ENCODE assay signal across 19 cellular contexts in the genomic region with DNA sequence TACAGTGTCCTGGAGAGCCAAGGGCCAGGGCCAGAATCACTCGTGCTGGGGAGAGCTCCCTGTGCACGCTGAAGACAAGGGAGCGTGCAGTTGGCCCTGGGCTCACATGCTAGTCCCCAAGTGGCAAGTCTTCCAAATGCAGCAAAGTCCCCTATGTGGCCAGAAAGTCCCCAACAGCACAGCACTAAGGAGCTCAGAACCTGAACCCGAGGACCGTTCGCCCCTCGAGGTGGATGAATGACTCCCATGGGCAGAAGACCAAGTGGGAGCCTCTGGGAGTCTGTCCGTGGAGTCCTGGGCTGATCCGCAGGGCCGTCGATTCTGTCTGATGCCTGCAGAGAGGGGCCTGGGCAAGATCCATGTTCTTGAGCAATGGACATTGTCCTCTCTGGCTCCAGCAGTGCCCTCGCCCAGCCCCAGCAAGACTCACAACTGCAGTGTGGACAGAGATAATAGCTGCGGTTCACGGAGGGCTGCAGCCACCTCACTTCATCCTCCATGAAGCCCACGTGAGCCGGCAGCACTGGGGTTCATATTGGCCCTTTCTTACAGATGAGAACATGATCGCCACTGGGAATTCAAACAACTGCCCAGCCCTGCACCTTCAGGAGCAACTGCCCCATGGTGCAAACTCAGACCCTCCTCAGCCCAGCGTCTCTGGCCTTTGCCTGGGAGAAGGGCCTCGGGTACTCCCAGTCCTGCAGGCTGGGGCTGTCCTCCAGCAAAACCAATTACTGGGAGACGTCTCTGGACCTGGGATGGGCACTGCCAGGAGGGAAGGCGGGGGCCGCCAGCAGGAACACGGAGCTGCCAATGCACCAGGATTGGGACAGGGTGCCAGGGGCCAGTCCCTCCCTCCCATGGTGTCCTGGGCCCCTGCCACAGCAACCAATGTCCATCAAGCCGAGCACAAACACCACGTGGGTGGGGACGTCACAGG.
"Had no signal": no experiment of that assay in that cellular context is flagged by ENCODE, and none has a peak within 500 bp of the region (broad histone marks: within the 10 kb centered on the region; RNA-seq: fewer than 3 reads in every experiment).

No MANE protein-coding gene starts in this region.

- H3K4me3 ChIP-seq: gastrocnemius medialis, testis, upper lobe of left lung had no signal

- ATAC-seq: esophagus mucosa; gastrocnemius medialis; left lobe of liver; stimulated activated effector memory CD8-positive, alpha-beta T cell treated with anti-CD3 and anti-CD28 coated beads, Interleukin-12 subunit alpha, Interleukin-12 subunit beta, amount 100 ng/mL, for 72 hours had no signal

- H3K36me3 ChIP-seq: gastrocnemius medialis, neutrophil, upper lobe of left lung, WERI-Rb-1 had no signal

- H3K27ac ChIP-seq: gastrocnemius medialis, neutrophil, testis, upper lobe of left lung, WERI-Rb-1 had no signal

- H3K9me3 ChIP-seq: gastrocnemius medialis, neutrophil, testis, upper lobe of left lung had no signal

- DNase-seq: activated CD4-positive, alpha-beta T cell treated with anti-CD3 and anti-CD28 coated beads for 1 hour; activated CD4-positive, alpha-beta T cell treated with anti-CD3 and anti-CD28 coated beads, Interleukin-2, amount 50 U/mL, for 4 hours; activated naive CD4-positive, alpha-beta T cell; activated naive CD8-positive, alpha-beta T cell treated with anti-CD3 and anti-CD28 coated beads for 36 hours; anterior cingulate cortex; effector CD4-positive, alpha-beta T cell; gastrocnemius medialis; small intestine; stimulated activated CD4-positive, alpha-beta T cell treated with anti-CD3 and anti-CD28 coated beads, Interleukin-4, amount 100 ng/mL, for 24 hours; SW 1271; T-helper 2 cell; testis; WERI-Rb-1 had no signal

- H3K4me3 Mint-ChIP-seq: activated naive CD8-positive, alpha-beta T cell treated with anti-CD3 and anti-CD28 coated beads for 36 hours; activated T-helper 1 cell treated with anti-CD3 and anti-CD28 coated beads, Interleukin-12 subunit alpha, Interleukin-12 subunit beta, Interleukin-2, Interleukin-4 antibody, amounts not matched to agents 30 ng/mL and 10 ng/mL and 1 ng/mL, durations not matched to agents 14 hours and 24 hours and 36 hours; stimulated activated effector memory CD8-positive, alpha-beta T cell treated with anti-CD3 and anti-CD28 coated beads, Interleukin-12 subunit alpha, Interleukin-12 subunit beta, amount 100 ng/mL, for 72 hours had no signal

- H3K4me1 Mint-ChIP-seq: activated naive CD8-positive, alpha-beta T cell treated with anti-CD3 and anti-CD28 coated beads for 36 hours had no signal

- H3K27ac Mint-ChIP-seq: activated naive CD8-positive, alpha-beta T cell treated with anti-CD3 and anti-CD28 coated beads for 36 hours; activated T-helper 1 cell treated with anti-CD3 and anti-CD28 coated beads, Interleukin-12 subunit alpha, Interleukin-12 subunit beta, Interleukin-2, Interleukin-4 antibody, amounts not matched to agents 30 ng/mL and 10 ng/mL and 1 ng/mL, durations not matched to agents 14 hours and 24 hours and 36 hours; stimulated activated effector memory CD8-positive, alpha-beta T cell treated with anti-CD3 and anti-CD28 coated beads, Interleukin-12 subunit alpha, Interleukin-12 subunit beta, amount 100 ng/mL, for 72 hours had no signal

- H3K4me1 ChIP-seq: gastrocnemius medialis, testis had no signal

- H3K9me3 Mint-ChIP-seq: activated naive CD8-positive, alpha-beta T cell treated with anti-CD3 and anti-CD28 coated beads for 36 hours; activated T-helper 1 cell treated with anti-CD3 and anti-CD28 coated beads, Interleukin-12 subunit alpha, Interleukin-12 subunit beta, Interleukin-2, Interleukin-4 antibody, amounts not matched to agents 30 ng/mL and 10 ng/mL and 1 ng/mL, durations not matched to agents 14 hours and 24 hours and 36 hours; stimulated activated effector memory CD8-positive, alpha-beta T cell treated with anti-CD3 and anti-CD28 coated beads, Interleukin-12 subunit alpha, Interleukin-12 subunit beta, amount 100 ng/mL, for 72 hours had no signal

- H3K27me3 ChIP-seq: testis, upper lobe of left lung had no signal

- H3K36me3 Mint-ChIP-seq: activated naive CD8-positive, alpha-beta T cell treated with anti-CD3 and anti-CD28 coated beads for 36 hours; stimulated activated effector memory CD8-positive, alpha-beta T cell treated with anti-CD3 and anti-CD28 coated beads, Interleukin-12 subunit alpha, Interleukin-12 subunit beta, amount 100 ng/mL, for 72 hours had no signal
